ENCODE assay signal across 31 cellular contexts in the genomic region with DNA sequence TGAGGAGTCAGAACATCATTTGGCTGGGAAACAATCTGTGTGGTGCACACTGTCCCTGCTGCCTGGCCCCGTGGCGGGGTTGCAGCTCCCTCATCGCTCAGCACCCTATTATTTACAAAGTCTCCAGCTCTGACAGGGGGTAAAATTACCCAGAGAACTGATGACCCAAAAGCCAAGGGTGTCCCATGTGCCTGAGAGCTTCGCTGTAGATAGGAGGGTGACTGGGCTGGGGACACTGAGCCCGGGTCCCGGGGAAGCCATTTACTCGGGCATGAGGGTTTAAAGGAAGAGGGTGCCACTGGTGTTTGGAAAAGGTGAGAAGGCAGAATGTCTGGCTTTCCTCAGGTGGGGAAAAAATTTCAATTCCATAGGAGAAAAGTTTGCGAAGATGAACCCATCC.
"Had no signal": no experiment of that assay in that cellular context is flagged by ENCODE, and none has a peak within 500 bp of the region (broad histone marks: within the 10 kb centered on the region; RNA-seq: fewer than 3 reads in every experiment).

No MANE protein-coding gene starts in this region.

- H3K27ac ChIP-seq: Peyer's patch, VCaP had no signal

- H3K27me3 ChIP-seq: adrenal gland, body of pancreas, Peyer's patch had no signal

- H3K4me3 Mint-ChIP-seq: activated B cell treated with CpG ODN at 0.5 μM for 24 hours; activated CD8-positive, alpha-beta T cell treated with anti-CD3 and anti-CD28 coated beads, Interleukin-2, amount 10 ng/mL, durations not matched to agents 7 days and 5 days; activated T-cell treated with anti-CD3 and anti-CD28 coated beads, Interleukin-2, amount 50 U/mL, for 24 hours had no signal

- H3K36me3 ChIP-seq: Peyer's patch had no signal

- DNase-seq: activated B cell treated with CpG ODN at 0.5 μM for 24 hours; activated CD4-positive, alpha-beta T cell treated with anti-CD3 and anti-CD28 coated beads for 4 hours; activated CD4-positive, alpha-beta T cell treated with anti-CD3 and anti-CD28 coated beads, Interleukin-2, amount 50 U/mL, for 4 hours; activated CD4-positive, CD25-positive, alpha-beta regulatory T cell treated with anti-CD3 and anti-CD28 coated beads, Interleukin-2, amount 50 U/mL, for 72 hours; activated CD8-positive, alpha-beta T cell treated with anti-CD3 and anti-CD28 coated beads, Interleukin-2, amount 10 ng/mL, durations not matched to agents 7 days and 5 days; activated gamma-delta T cell; activated naive CD4-positive, alpha-beta T cell treated with Interleukin-2 at 50 U/mL for 16 hours; activated T-cell treated with anti-CD3 and anti-CD28 coated beads, Interleukin-2, amount 50 U/mL, for 24 hours; central memory CD4-positive, alpha-beta T cell; Kasumi-1; KG1; MM.1S; MV-4-11; NCI-H1092; NCI-H1436 treated with DMSO at 0.1 percent for 48 hours; NCI-H1694 treated with DMSO at 0.1 percent for 48 hours; NCI-H2029; NCI-H345; NCI-H524 treated with DMSO at 0.1 percent for 48 hours; PC-3; Peyer's patch; RPMI8226; SW 1271; T-helper 1 cell; T-helper 2 cell; T-helper 9 cell had no signal

- H3K4me3 ChIP-seq: adrenal gland, body of pancreas, Peyer's patch had no signal

- H3K9me3 Mint-ChIP-seq: activated B cell treated with CpG ODN at 0.5 μM for 24 hours; activated naive CD4-positive, alpha-beta T cell treated with anti-CD3 and anti-CD28 coated beads, Interleukin-2, amount 50 U/mL, for 72 hours; activated T-cell treated with anti-CD3 and anti-CD28 coated beads, Interleukin-2, amount 50 U/mL, for 24 hours; activated T-helper 2 cell treated with anti-CD3 and anti-CD28 coated beads, Interferon-gamma antibody, Interleukin-2, Interleukin-4, amounts not matched to agents 10 μg/mL and 5 μg/mL and 100 μg/mL, durations not matched to agents 14 hours and 24 hours and 36 hours had no signal

- H3K9me3 ChIP-seq: adrenal gland, body of pancreas, Peyer's patch had no signal

- H3K27ac Mint-ChIP-seq: activated CD8-positive, alpha-beta T cell treated with anti-CD3 and anti-CD28 coated beads, Interleukin-2, amount 10 ng/mL, durations not matched to agents 7 days and 5 days; activated naive CD4-positive, alpha-beta T cell treated with anti-CD3 and anti-CD28 coated beads, Interleukin-2, amount 50 U/mL, for 72 hours; activated T-cell treated with anti-CD3 and anti-CD28 coated beads, Interleukin-2, amount 50 U/mL, for 24 hours; activated T-helper 2 cell treated with anti-CD3 and anti-CD28 coated beads, Interferon-gamma antibody, Interleukin-2, Interleukin-4, amounts not matched to agents 10 μg/mL and 5 μg/mL and 100 μg/mL, durations not matched to agents 14 hours and 24 hours and 36 hours had no signal
